10 cellular contexts compared by ENCODE assay signal in genomic region chr2:143171817-143172216, GRCh38. TPM values are rescaled to one million over a fixed set of nuclear protein-coding genes. Genes with fewer than 3 reads are reported as not detected.
DNase-seq lines count a peak whose midpoint lies in the region; ATAC-seq and TF ChIP-seq lines count a peak whose summit lies in the region.
"Had no signal": no experiment of that assay in that cellular context is flagged by ENCODE, and none has a peak within 500 bp of the region (broad histone marks: within the 10 kb centered on the region; RNA-seq: fewer than 3 reads in every experiment).

No MANE protein-coding gene starts in this region.

- H3K4me1 Mint-ChIP-seq in activated naive CD4-positive, alpha-beta T cell treated with anti-CD3 and anti-CD28 coated beads, Interleukin-2, amount 50 U/mL, for 24 hours = peaks cover 91% of the 10 kb centered on the region

- peak overlapping the region; percentile 27 for H3K27ac Mint-ChIP-seq in activated naive CD4-positive, alpha-beta T cell treated with anti-CD3 and anti-CD28 coated beads, Interleukin-2, amount 50 U/mL, for 24 hours
- no peak overlapping the region for H3K27ac Mint-ChIP-seq in activated naive CD4-positive, alpha-beta T cell treated with anti-CD3 and anti-CD28 coated beads, Interleukin-2, amount 50 U/mL, for 72 hours

- no peak for ATAC-seq in activated naive CD4-positive, alpha-beta T cell treated with anti-CD3 and anti-CD28 coated beads, Interleukin-2, amount 50 U/mL, for 72 hours
- no peak for ATAC-seq in GM18858 (IDR thresholded peaks at IDR 0.05; ENCODE audit: unreplicated experiment)
- ATAC-seq: Right ventricle myocardium inferior had no signal

- H3K9me3 ChIP-seq in tibial artery = no peaks in the 10 kb centered on the region
- H3K9me3 ChIP-seq: BLaER1 treated with 17β-estradiol and CSF1 and Interleukin-3, amounts not matched to agents 10 nM and 100 nM had no signal

- no peaks in the 10 kb centered on the region for H3K36me3 ChIP-seq in tibial artery

- peaks cover 15% of the 10 kb centered on the region for H3K36me3 Mint-ChIP-seq in activated naive CD4-positive, alpha-beta T cell treated with anti-CD3 and anti-CD28 coated beads, Interleukin-2, amount 50 U/mL, for 24 hours
- H3K36me3 Mint-ChIP-seq in activated naive CD4-positive, alpha-beta T cell treated with anti-CD3 and anti-CD28 coated beads, Interleukin-2, amount 50 U/mL, for 72 hours = peaks cover 0 to 36% of the 10 kb centered on the region in 2 donors

- no peak for DNase-seq in activated naive CD4-positive, alpha-beta T cell treated with anti-CD3 and anti-CD28 coated beads, Interleukin-2, amount 50 U/mL, for 72 hours (ENCODE audit: low spot score in 2 of 2)
- DNase-seq in RPMI7951 (ENCODE audit: low read depth) = peak; percentile 7
- peak; percentile 12 for DNase-seq in fibroblast of pulmonary artery (ENCODE audit: low read depth)
- no peak for DNase-seq in tibial artery
- no peak for DNase-seq in activated CD4-positive, alpha-beta T cell treated with anti-CD3 and anti-CD28 coated beads, Interleukin-2, amount 50 U/mL, for 1 hour
- no peak for DNase-seq in NCI-H1417 treated with DMSO at 0.1 percent for 48 hours (lab: John Stamatoyannopoulos, UW)

- H3K27ac ChIP-seq in tibial artery = no peak overlapping the region
- H3K27ac ChIP-seq: BLaER1 treated with 17β-estradiol and CSF1 and Interleukin-3, amounts not matched to agents 10 nM and 100 nM had no signal

- intact Hi-C loops in tibial artery (cut with DNase I; ENCODE audit: low total_unique reads) = no loop called here

- H3K9me3 Mint-ChIP-seq in activated naive CD4-positive, alpha-beta T cell treated with anti-CD3 and anti-CD28 coated beads, Interleukin-2, amount 50 U/mL, for 24 hours = peaks cover 7% of the 10 kb centered on the region
- no peaks in the 10 kb centered on the region for H3K9me3 Mint-ChIP-seq in activated naive CD4-positive, alpha-beta T cell treated with anti-CD3 and anti-CD28 coated beads, Interleukin-2, amount 50 U/mL, for 72 hours

- no peaks in the 10 kb centered on the region for H3K27me3 Mint-ChIP-seq in activated naive CD4-positive, alpha-beta T cell treated with anti-CD3 and anti-CD28 coated beads, Interleukin-2, amount 50 U/mL, for 24 hours

- TF ChIP-seq CTCF in fibroblast of pulmonary artery (IDR thresholded peaks at IDR 0.05; ENCODE audit: low read length, missing control alignments) (peak; percentile 35), tibial artery (IDR thresholded peaks at IDR 0.05) (peak; percentile 39 to 47)

- no peak overlapping the region for H3K4me3 Mint-ChIP-seq in activated naive CD4-positive, alpha-beta T cell treated with anti-CD3 and anti-CD28 coated beads, Interleukin-2, amount 50 U/mL, for 24 hours

- H3K4me1 ChIP-seq in tibial artery = no peaks in the 10 kb centered on the region

- H3K4me3 ChIP-seq in fibroblast of pulmonary artery (replicated peaks; ENCODE audit: low read depth, low read length) = no peak overlapping the region
- no peak overlapping the region for H3K4me3 ChIP-seq in tibial artery
- H3K4me3 ChIP-seq: BLaER1 treated with 17β-estradiol and CSF1 and Interleukin-3, amounts not matched to agents 10 nM and 100 nM had no signal

- no peaks in the 10 kb centered on the region for H3K27me3 ChIP-seq in tibial artery
- H3K27me3 ChIP-seq: BLaER1 treated with 17β-estradiol and CSF1 and Interleukin-3, amounts not matched to agents 10 nM and 100 nM had no signal

RNA-seq across cellular contexts. Expression of gene ARHGAP15, which starts 42.6 kb away (rescaled TPM):
- 100 to 1,000 TPM in 1 of 2 donors, 10 to 100 TPM in 1; 91.4 to 103 TPM for total RNA-seq in activated naive CD4-positive, alpha-beta T cell treated with anti-CD3 and anti-CD28 coated beads, Interleukin-2, amount 50 U/mL, for 72 hours
- 1.9 and 2.8 TPM in 2 replicates for total RNA-seq in RPMI7951 (2014; rRNA removed; shearing (Covaris generic))

Comparison
In these comparisons a context has a peak if more than half of its experiments do, and no peak if none do; other contexts are left out.
1. DNase-seq: peak in RPMI7951 (single experiment) and fibroblast of pulmonary artery (single experiment); none in activated naive CD4-positive, alpha-beta T cell treated with anti-CD3 and anti-CD28 coated beads, Interleukin-2, amount 50 U/mL, for 72 hours (0 of 2), tibial artery (0 of 2), activated CD4-positive, alpha-beta T cell treated with anti-CD3 and anti-CD28 coated beads, Interleukin-2, amount 50 U/mL, for 1 hour (single experiment) and NCI-H1417 treated with DMSO at 0.1 percent for 48 hours (single experiment).
2. RNA of gene ARHGAP15, which starts 42.6 kb away (total RNA-seq): 91.4 to 103 TPM in activated naive CD4-positive, alpha-beta T cell treated with anti-CD3 and anti-CD28 coated beads, Interleukin-2, amount 50 U/mL, for 72 hours; 1.9 to 2.8 TPM in RPMI7951; every median in the first group is over 10 times any median in the second.